ENCODE assay signal across 8 cellular contexts in genomic region chr6:147202516-147203310, GRCh38. TPM values are rescaled to one million over a fixed set of nuclear protein-coding genes. Genes with fewer than 3 reads are reported as not detected.
DNase-seq lines count a peak whose midpoint lies in the region; ATAC-seq and TF ChIP-seq lines count a peak whose summit lies in the region.

No MANE protein-coding gene starts in this region.

- no peaks in the 10 kb centered on the region for H3K36me3 Mint-ChIP-seq in GM23338 (ENCODE audit: low read depth)
- peaks cover 6% of the 10 kb centered on the region for H3K36me3 Mint-ChIP-seq in natural killer cell treated with Interleukin-12 subunit alpha and Interleukin-12 subunit beta and Interleukin-15 and Interleukin-18, amount 100 ng/mL, for 72 hours

- peaks cover 11% of the 10 kb centered on the region; the same call in 2 of the 3 replicates for H3K4me1 Mint-ChIP-seq in GM23338
- peaks cover 29 to 43% of the 10 kb centered on the region in 2 donors for H3K4me1 Mint-ChIP-seq in natural killer cell treated with Interleukin-12 subunit alpha and Interleukin-12 subunit beta and Interleukin-15 and Interleukin-18, amount 100 ng/mL, for 72 hours (ENCODE audit: low read depth in 2 of 2)

- H4K20me1 ChIP-seq in GM23338 (replicated peaks; ENCODE audit: insufficient read depth) = peaks cover 13% of the 10 kb centered on the region

- H3K27ac ChIP-seq in GM23338 (ENCODE audit: low read depth) (no peak overlapping the region), RWPE1 (peak overlapping the region; percentile 95)

- peak overlapping the region; percentile 93 for H3K4me3 Mint-ChIP-seq in GM23338
- H3K4me3 Mint-ChIP-seq in natural killer cell treated with Interleukin-12 subunit alpha and Interleukin-12 subunit beta and Interleukin-15 and Interleukin-18, amount 100 ng/mL, for 72 hours = peak overlapping the region; percentile 99

- H3K27me3 ChIP-seq in GM23338 (ENCODE audit: insufficient read depth) = 0 out of 2 replicates have a peak, but pooled peaks cover 6% of the 10 kb centered on the region

- H3K79me2 ChIP-seq in GM23338 (replicated peaks; ENCODE audit: insufficient read depth) = peaks cover 29% of the 10 kb centered on the region

- POLR2A ChIA-PET in RWPE1 (lab: Yijun Ruan, JAX; ENCODE audit: low non-redundant PET) = interaction anchor here (0.6 kb wide), 1 partner anchor 300 kb away, joined by 4 read pairs; no protein-coding TSS in a partner anchor

- H3F3A ChIP-seq in GM23338 (replicated peaks; ENCODE audit: low read depth) = no peaks in the 10 kb centered on the region

- DNase-seq in EH (ENCODE audit: low read depth) (peak; percentile 98), GM23338 (ENCODE audit: low spot score) (peak; percentile 97), LHCN-M2 (ENCODE audit: low read depth) (peak; percentile 97), RWPE1 (ENCODE audit: low spot score) (peak; percentile 96), fibroblast of pulmonary artery (ENCODE audit: low read depth) (peak; percentile 99)
- DNase-seq in activated T-helper 9 cell treated with anti-CD3 and anti-CD28 coated beads, Interleukin-2, amount 50 U/mL, for 16 hours (ENCODE audit: low read depth) = peak; percentile 65
- DNase-seq in natural killer cell treated with Interleukin-12 subunit alpha and Interleukin-12 subunit beta and Interleukin-15 and Interleukin-18, amount 100 ng/mL, for 72 hours (ENCODE audit: low spot score) = peak; percentile 92
- DNase-seq in stimulated activated naive CD4-positive, alpha-beta T cell treated with Interleukin-2 at 50 U/mL for 16 hours (lab: John Stamatoyannopoulos, UW) = peak; percentile 76

- peaks cover 3% of the 10 kb centered on the region for H3K27me3 Mint-ChIP-seq in GM23338 (ENCODE audit: insufficient read depth, low read depth, poor library complexity)
- no peaks in the 10 kb centered on the region for H3K27me3 Mint-ChIP-seq in natural killer cell treated with Interleukin-12 subunit alpha and Interleukin-12 subunit beta and Interleukin-15 and Interleukin-18, amount 100 ng/mL, for 72 hours

- H2AFZ ChIP-seq in GM23338 = peak overlapping the region; percentile 91

- CTCF ChIA-PET in RWPE1 (lab: Yijun Ruan, JAX) = interaction anchor here (0.6 to 1.0 kb wide), 2 partner anchors 300 to 1431 kb away, joined by 3 read pairs; no protein-coding TSS in a partner anchor

- H3K9me2 ChIP-seq in GM23338 (ENCODE audit: insufficient read depth) = no peaks in the 10 kb centered on the region

- H3K4me2 ChIP-seq in GM23338 = peak overlapping the region; percentile 76

- peaks cover 13% of the 10 kb centered on the region for H3K4me1 ChIP-seq in GM23338 (ENCODE audit: insufficient read depth)

- H3K9me3 Mint-ChIP-seq in GM23338 = no peaks in the 10 kb centered on the region; the same call in 2 of the 3 replicates
- no peaks in the 10 kb centered on the region for H3K9me3 Mint-ChIP-seq in natural killer cell treated with Interleukin-12 subunit alpha and Interleukin-12 subunit beta and Interleukin-15 and Interleukin-18, amount 100 ng/mL, for 72 hours

- TF ChIP-seq CTCF in GM23338 (conservative IDR thresholded peaks at IDR 0.05; ENCODE audit: low read depth in 2 of 2) (no peak), RWPE1 (conservative IDR thresholded peaks at IDR 0.05; ENCODE audit: low read depth) (no peak), fibroblast of pulmonary artery (IDR thresholded peaks at IDR 0.05; ENCODE audit: low read length, missing control alignments) (no peak)

- H3K4me3 ChIP-seq in GM23338 = peak overlapping the region; percentile 58
- H3K4me3 ChIP-seq in fibroblast of pulmonary artery (replicated peaks; ENCODE audit: low read depth, low read length) = peak overlapping the region; percentile 87

- peak; percentile 89 for ATAC-seq in GM23338
- ATAC-seq in natural killer cell treated with Interleukin-12 subunit alpha and Interleukin-12 subunit beta and Interleukin-15 and Interleukin-18, amount 100 ng/mL, for 72 hours = peak; percentile 86 to 92

- H3K36me3 ChIP-seq in GM23338 (ENCODE audit: insufficient read depth) = no peaks in the 10 kb centered on the region

- peak overlapping the region; percentile 26; the same call in 1 of the 2 replicates for H3K27ac Mint-ChIP-seq in GM23338
- H3K27ac Mint-ChIP-seq in natural killer cell treated with Interleukin-12 subunit alpha and Interleukin-12 subunit beta and Interleukin-15 and Interleukin-18, amount 100 ng/mL, for 72 hours = peak overlapping the region; percentile 92 to 95

TF ChIP-seq in GM23338, 12 proteins besides CTCF, POLR2A, EP300 and RAD21 (continues in another document):
- TF ChIP-seq ZNF114 (CRISPR knock-in tag; IDR thresholded peaks at IDR 0.05) (no peak), REST (IDR thresholded peaks at IDR 0.05; ENCODE audit: unreplicated experiment) (no peak), EZH2 (IDR thresholded peaks at IDR 0.05; ENCODE audit: low read depth, unreplicated experiment) (no peak), NANOG (IDR thresholded peaks at IDR 0.05; ENCODE audit: borderline replicate concordance) (no peak), ETS1 (IDR thresholded peaks at IDR 0.05) (peak; percentile 66), CREB1 (CRISPR knock-in tag; IDR thresholded peaks at IDR 0.05; ENCODE audit: low read depth) (peak; percentile 59), POLR2AphosphoS5 (IDR thresholded peaks at IDR 0.05; ENCODE audit: low read depth) (peak; percentile 65), JUNB (IDR thresholded peaks at IDR 0.05; ENCODE audit: unreplicated experiment) (no peak), ZNF331 (CRISPR knock-in tag; IDR thresholded peaks at IDR 0.05; ENCODE audit: low read depth) (no peak)

RNA-seq across cellular contexts. Expression of gene STXBP5, which starts 1.5 kb away (rescaled TPM):
- 12.9 and 17.8 TPM in 2 replicates for total RNA-seq in GM23338 (2014; rRNA removed; shearing (Covaris generic))
- polyA plus RNA-seq in GM23338 (2016; fragmentation: Nextera tagmentation; extraction: Ambion mirVana) = 3.0 and 3.9 TPM in 2 replicates
- 28.0 and 34.8 TPM in 2 replicates for total RNA-seq in LHCN-M2 (2014; rRNA removed)
- 9.9 TPM for polyA plus RNA-seq in LHCN-M2 (2012)
- total RNA-seq in natural killer cell treated with Interleukin-12 subunit alpha and Interleukin-12 subunit beta and Interleukin-15 and Interleukin-18, amount 100 ng/mL, for 72 hours = 10 to 100 TPM; 56.8 to 72.5 TPM
